8 cellular contexts compared by ENCODE assay signal in genomic region chr2:199228887-199229819, GRCh38.
DNase-seq lines count a peak whose midpoint lies in the region; ATAC-seq lines count a peak whose summit lies in the region.

No MANE protein-coding gene starts in this region.

- H3K27ac ChIP-seq in caudate nucleus (ENCODE audit: low read depth, low read length), result no peak overlapping the region

- peak; percentile 75 for ATAC-seq in GM19035 (IDR thresholded peaks at IDR 0.05; ENCODE audit: unreplicated experiment)
- ATAC-seq in HG03439 (IDR thresholded peaks at IDR 0.05; ENCODE audit: unreplicated experiment), result peak; percentile 80

- DNase-seq in AML-193 (lab: John Stamatoyannopoulos, UW) (peak; percentile 80 to 86), T-helper 22 cell (ENCODE audit: low read depth) (peak; percentile 2), renal cortical epithelial cell (ENCODE audit: low read depth) (peak; percentile 93), NCI-H774 (lab: John Stamatoyannopoulos, UW) (no peak), caudate nucleus (lab: John Stamatoyannopoulos, UW) (no peak), NCI-H510A (lab: John Stamatoyannopoulos, UW) (no peak)

Comparison
In these comparisons a context has a peak if more than half of its experiments do, and no peak if none do; other contexts are left out.
1. DNase-seq: peak in AML-193 (2 of 2), T-helper 22 cell (single experiment) and renal cortical epithelial cell (single experiment); none in NCI-H774 (single experiment), caudate nucleus (0 of 61) and NCI-H510A (single experiment).